In genomic region chr12:121255433-121255832, GRCh38 we compare ENCODE assay signal across 26 cellular contexts. TPM values are rescaled to one million over a fixed set of nuclear protein-coding genes. Genes with fewer than 3 reads are reported as not detected.
DNase-seq lines count a peak whose midpoint lies in the region; ATAC-seq and TF ChIP-seq lines count a peak whose summit lies in the region.
"Had no signal": no experiment of that assay in that cellular context is flagged by ENCODE, and none has a peak within 500 bp of the region (broad histone marks: within the 10 kb centered on the region; RNA-seq: fewer than 3 reads in every experiment).

No MANE protein-coding gene starts in this region.

- no peaks in the 10 kb centered on the region for H3K4me1 Mint-ChIP-seq in CD14-positive monocyte
- H3K4me1 Mint-ChIP-seq in activated B cell treated with CpG ODN at 0.5 μM for 24 hours: peaks cover 7% of the 10 kb centered on the region
- peaks cover 0 to 6% (median 0%) of the 10 kb centered on the region in 4 donors for H3K4me1 Mint-ChIP-seq in CD4-positive, alpha-beta memory T cell
- H3K4me1 Mint-ChIP-seq: neural crest cell, WTC11 had no signal

- POLR2A ChIA-PET in activated B cell treated with CpG ODN at 0.5 μM for 24 hours (lab: Charles Lee): no interaction called here
- POLR2A ChIA-PET in CD4-positive, alpha-beta memory T cell (lab: Charles Lee; ENCODE audit: partially characterized antibody): no interaction called here

- no peak for ATAC-seq in activated B cell treated with CpG ODN at 0.5 μM for 24 hours (ENCODE audit: low read depth)
- peak; percentile 25 to 29 for ATAC-seq in lower lobe of right lung
- ATAC-seq in HG03521 (IDR thresholded peaks at IDR 0.05; ENCODE audit: unreplicated experiment): no peak
- no peak for ATAC-seq in sciatic nerve
- ATAC-seq: mucosa of descending colon; stimulated activated memory B cell treated with anti-CD40 and anti-IgM and Interleukin-4, amounts not matched to agents 10 μg/mL and 1 μg/mL and 100 μg/mL, for 72 hours; WTC11 had no signal

- no peaks in the 10 kb centered on the region for H3K4me1 ChIP-seq in lower lobe of right lung
- no peaks in the 10 kb centered on the region for H3K4me1 ChIP-seq in CD4-positive, alpha-beta memory T cell (ENCODE audit: insufficient read depth, low read length)
- H3K4me1 ChIP-seq: heart right ventricle, left ventricle myocardium inferior, testis had no signal

- H3K4me3 ChIP-seq in lower lobe of right lung: no peak overlapping the region
- no peak overlapping the region for H3K4me3 ChIP-seq in CD4-positive, alpha-beta memory T cell (ENCODE audit: low read length in 2 of 2)
- H3K4me3 ChIP-seq: heart right ventricle, left ventricle myocardium inferior, mucosa of descending colon, testis had no signal

- intact Hi-C loops in CD14-positive monocyte (cut with micrococcal nuclease): no loop called here
- intact Hi-C loops in activated B cell treated with CpG ODN at 0.5 μM for 24 hours (cut with micrococcal nuclease): no loop called here
- intact Hi-C loops in lower lobe of right lung (cut with DNase I): no loop called here
- intact Hi-C loops in sciatic nerve (cut with DNase I): no loop called here
- intact Hi-C loops in CD4-positive, alpha-beta memory T cell (cut with micrococcal nuclease): no loop called here

- H3K36me3 Mint-ChIP-seq in CD14-positive monocyte (peaks cover 85 to 99% of the 10 kb centered on the region in 2 donors), activated B cell treated with CpG ODN at 0.5 μM for 24 hours (ENCODE audit: low read depth) (peaks cover 71% of the 10 kb centered on the region)
- H3K36me3 Mint-ChIP-seq in CD4-positive, alpha-beta memory T cell: peaks cover 56 to 61% of the 10 kb centered on the region in 2 donors

- CTCF ChIA-PET in activated B cell treated with CpG ODN at 0.5 μM for 24 hours (lab: Charles Lee): no interaction called here
- CTCF ChIA-PET in CD4-positive, alpha-beta memory T cell (lab: Charles Lee; ENCODE audit: partially characterized antibody): no interaction called here

- peak in 2 of 3 experiments; percentile 22 to 48 for DNase-seq in NCI-H1417 (lab: John Stamatoyannopoulos, UW)
- no peak for DNase-seq in NCI-H1417 treated with DMSO at 0.1 percent for 48 hours (lab: John Stamatoyannopoulos, UW)
- DNase-seq in CD14-positive monocyte (ENCODE audit: low spot score): no peak
- DNase-seq in activated B cell treated with CpG ODN at 0.5 μM for 24 hours: no peak
- DNase-seq in lower lobe of right lung: no peak
- DNase-seq in sciatic nerve (ENCODE audit: low spot score): no peak
- DNase-seq in CD4-positive, alpha-beta memory T cell: no peak
- DNase-seq: 8988T; activated CD4-positive, alpha-beta memory T cell treated with anti-CD3 and anti-CD28 coated beads for 36 hours; activated naive CD4-positive, alpha-beta T cell treated with anti-CD3 and anti-CD28 coated beads for 36 hours; AML-193; HCEC 1CT; heart right ventricle; KG1; left ventricle myocardium inferior; mucosa of descending colon; MV-4-11; NCI-H187 treated with DMSO at 0.1 percent for 48 hours; NCI-H345; RPMI8226; T1000; testis had no signal

- peaks cover 0 to 4% (median 0%) of the 10 kb centered on the region in 7 donors for H3K9me3 Mint-ChIP-seq in CD14-positive monocyte
- peaks cover 6% of the 10 kb centered on the region for H3K9me3 Mint-ChIP-seq in activated B cell treated with CpG ODN at 0.5 μM for 24 hours
- no peaks in the 10 kb centered on the region for H3K9me3 Mint-ChIP-seq in CD4-positive, alpha-beta memory T cell
- H3K9me3 Mint-ChIP-seq: activated CD4-positive, alpha-beta memory T cell treated with anti-CD3 and anti-CD28 coated beads for 36 hours; activated naive CD4-positive, alpha-beta T cell treated with anti-CD3 and anti-CD28 coated beads for 36 hours; neural crest cell; stimulated activated memory B cell treated with anti-CD40 and anti-IgM and Interleukin-4, amounts not matched to agents 10 μg/mL and 1 μg/mL and 100 μg/mL, for 72 hours had no signal

- H3K4me3 Mint-ChIP-seq in CD14-positive monocyte (no peak overlapping the region), activated B cell treated with CpG ODN at 0.5 μM for 24 hours (no peak overlapping the region)
- no peak overlapping the region for H3K4me3 Mint-ChIP-seq in CD4-positive, alpha-beta memory T cell
- H3K4me3 Mint-ChIP-seq: activated CD4-positive, alpha-beta memory T cell treated with anti-CD3 and anti-CD28 coated beads for 36 hours; activated naive CD4-positive, alpha-beta T cell treated with anti-CD3 and anti-CD28 coated beads for 36 hours; neural crest cell; stimulated activated memory B cell treated with anti-CD40 and anti-IgM and Interleukin-4, amounts not matched to agents 10 μg/mL and 1 μg/mL and 100 μg/mL, for 72 hours; WTC11 had no signal

- H3K27ac Mint-ChIP-seq in CD14-positive monocyte: peak overlapping the region in 5 of 7 donors; percentile 3 to 78 (median 67)
- H3K27ac Mint-ChIP-seq in activated B cell treated with CpG ODN at 0.5 μM for 24 hours: peak overlapping the region; percentile 36
- peak overlapping the region in 1 of 7 donors; percentile 14 for H3K27ac Mint-ChIP-seq in CD4-positive, alpha-beta memory T cell
- H3K27ac Mint-ChIP-seq: activated CD4-positive, alpha-beta memory T cell treated with anti-CD3 and anti-CD28 coated beads for 36 hours; activated naive CD4-positive, alpha-beta T cell treated with anti-CD3 and anti-CD28 coated beads for 36 hours; stimulated activated memory B cell treated with anti-CD40 and anti-IgM and Interleukin-4, amounts not matched to agents 10 μg/mL and 1 μg/mL and 100 μg/mL, for 72 hours had no signal

- H3K36me3 ChIP-seq in lower lobe of right lung: peaks cover 91% of the 10 kb centered on the region
- H3K36me3 ChIP-seq in CD4-positive, alpha-beta memory T cell (ENCODE audit: insufficient read depth, low read length): peaks cover 15% of the 10 kb centered on the region

- H3K27me3 ChIP-seq in lower lobe of right lung (ENCODE audit: low read depth): no peaks in the 10 kb centered on the region
- no peaks in the 10 kb centered on the region for H3K27me3 ChIP-seq in CD4-positive, alpha-beta memory T cell (ENCODE audit: insufficient read depth, low read length)
- H3K27me3 ChIP-seq: heart right ventricle, testis had no signal

- no peaks in the 10 kb centered on the region for H3K9me3 ChIP-seq in lower lobe of right lung
- H3K9me3 ChIP-seq in CD4-positive, alpha-beta memory T cell (ENCODE audit: control insufficient read depth in 1 of 2, low read length in 2 of 2): no peaks in the 10 kb centered on the region
- H3K9me3 ChIP-seq: heart right ventricle, left ventricle myocardium inferior, mucosa of descending colon, testis had no signal

- TF ChIP-seq CTCF in CD14-positive monocyte (IDR thresholded peaks at IDR 0.05) (no peak), activated B cell treated with CpG ODN at 0.5 μM for 24 hours (IDR thresholded peaks at IDR 0.05) (no peak), lower lobe of right lung (IDR thresholded peaks at IDR 0.05) (no peak)

- H3K27me3 Mint-ChIP-seq in CD14-positive monocyte (ENCODE audit: low read depth in 3 of 3): peaks cover 0 to 2% (median 0%) of the 10 kb centered on the region in 3 donors
- H3K27me3 Mint-ChIP-seq in activated B cell treated with CpG ODN at 0.5 μM for 24 hours: no peaks in the 10 kb centered on the region
- no peaks in the 10 kb centered on the region for H3K27me3 Mint-ChIP-seq in CD4-positive, alpha-beta memory T cell
- H3K27me3 Mint-ChIP-seq: activated CD4-positive, alpha-beta memory T cell treated with anti-CD3 and anti-CD28 coated beads for 36 hours; stimulated activated memory B cell treated with anti-CD40 and anti-IgM and Interleukin-4, amounts not matched to agents 10 μg/mL and 1 μg/mL and 100 μg/mL, for 72 hours had no signal

- no peak overlapping the region for H3K27ac ChIP-seq in lower lobe of right lung
- H3K27ac ChIP-seq in CD4-positive, alpha-beta memory T cell (ENCODE audit: low read depth, low read length): no peak overlapping the region
- H3K27ac ChIP-seq: heart right ventricle, left ventricle myocardium inferior, testis had no signal

RNA-seq across cellular contexts. Expression of gene CAMKK2, which starts 41.1 kb away (rescaled TPM):
- 10 to 100 TPM; 55.6 to 71.0 TPM for polyA plus RNA-seq in CD14-positive monocyte
- total RNA-seq in activated B cell treated with CpG ODN at 0.5 μM for 24 hours (19.3 and 20.5 TPM in 2 replicates), lower lobe of right lung (40.4 TPM), sciatic nerve (32.5 TPM)
- total RNA-seq in CD4-positive, alpha-beta memory T cell: 10 to 100 TPM; 17.0 to 20.0 TPM
- polyA plus RNA-seq in CD4-positive, alpha-beta memory T cell: 10 to 100 TPM; 13.4 to 20.6 TPM

RNA-seq across cellular contexts. Expression of gene P2RX4, which starts 45.5 kb away (rescaled TPM):
- 10 to 100 TPM; 61.8 to 74.7 TPM for polyA plus RNA-seq in CD14-positive monocyte
- total RNA-seq in activated B cell treated with CpG ODN at 0.5 μM for 24 hours: 17.0 and 19.5 TPM in 2 replicates
- 65.8 TPM for total RNA-seq in lower lobe of right lung
- 24.2 TPM for total RNA-seq in sciatic nerve
- total RNA-seq in CD4-positive, alpha-beta memory T cell: 10 to 100 TPM; 48.3 to 57.1 TPM
- polyA plus RNA-seq in CD4-positive, alpha-beta memory T cell: 10 to 100 TPM; 35.4 to 66.0 TPM

Comparison
In these comparisons a context has a peak if more than half of its experiments do, and no peak if none do; other contexts are left out.
1. DNase-seq: peak in NCI-H1417 (2 of 3); none in NCI-H1417 treated with DMSO at 0.1 percent for 48 hours (single experiment), CD14-positive monocyte (single experiment), activated B cell treated with CpG ODN at 0.5 μM for 24 hours (single experiment), lower lobe of right lung (single experiment), sciatic nerve (single experiment) and CD4-positive, alpha-beta memory T cell (0 of 5).
2. ATAC-seq: peak in lower lobe of right lung (2 of 2); none in activated B cell treated with CpG ODN at 0.5 μM for 24 hours (single experiment), HG03521 (single experiment) and sciatic nerve (single experiment).